14 cellular contexts compared by ENCODE assay signal in the genomic region with DNA sequence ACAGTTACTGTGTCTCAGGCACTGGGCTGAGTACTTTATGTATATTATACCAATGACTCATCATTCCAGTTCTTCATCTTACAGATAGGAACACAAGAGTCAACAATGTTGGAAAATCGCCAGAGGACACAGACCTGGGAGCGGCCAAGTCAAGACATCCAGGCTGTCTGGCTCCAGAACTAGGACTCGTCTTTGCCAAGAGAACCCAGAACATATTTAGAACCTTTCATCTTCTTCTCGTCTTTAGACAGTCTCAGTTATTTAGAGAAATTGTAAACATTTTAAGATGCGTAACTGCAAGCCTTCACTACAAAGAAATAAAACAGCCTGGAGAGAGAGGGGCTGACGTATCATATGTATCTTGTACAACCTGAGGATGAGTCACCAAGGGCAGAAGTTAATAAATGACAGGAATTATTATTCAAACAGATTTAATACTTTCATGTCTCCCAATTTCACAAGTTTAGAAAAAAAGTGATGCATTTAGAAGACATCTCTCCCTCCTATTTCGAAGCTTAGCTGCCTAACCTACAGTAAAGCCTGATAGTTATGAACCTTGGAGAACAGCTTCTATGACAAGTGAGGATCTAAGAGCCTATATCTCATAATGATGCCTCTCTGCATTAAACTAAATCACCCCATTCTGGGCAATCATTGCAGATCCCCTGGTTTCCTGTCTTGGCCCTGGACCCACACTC. TPM values are rescaled to one million over a fixed set of nuclear protein-coding genes. Genes with fewer than 3 reads are reported as not detected.
DNase-seq lines count a peak whose midpoint lies in the region; ATAC-seq and TF ChIP-seq lines count a peak whose summit lies in the region.
"Had no signal": no experiment of that assay in that cellular context is flagged by ENCODE, and none has a peak within 500 bp of the region (broad histone marks: within the 10 kb centered on the region; RNA-seq: fewer than 3 reads in every experiment).

No MANE protein-coding gene starts in this region.

- H3K4me1 ChIP-seq in adipocyte (ENCODE audit: control insufficient read depth, insufficient read depth, low read length) = peaks cover 36% of the 10 kb centered on the region
- H3K4me1 ChIP-seq in thoracic aorta (ENCODE audit: control insufficient read depth in 1 of 2, low read depth in 2 of 2) = peaks cover 48 to 84% of the 10 kb centered on the region in 2 donors
- H3K4me1 ChIP-seq in effector memory CD4-positive, alpha-beta T cell (ENCODE audit: control insufficient read depth, insufficient read depth, low read length, poor library complexity, severe bottlenecking) = no peaks in the 10 kb centered on the region

- no peak overlapping the region for H3K9ac ChIP-seq in adipocyte (ENCODE audit: low read length)

- H3K36me3 ChIP-seq in adipocyte (ENCODE audit: control insufficient read depth, insufficient read depth, low read length, severe bottlenecking) = no peaks in the 10 kb centered on the region
- no peaks in the 10 kb centered on the region for H3K36me3 ChIP-seq in thoracic aorta
- no peaks in the 10 kb centered on the region for H3K36me3 ChIP-seq in effector memory CD4-positive, alpha-beta T cell (ENCODE audit: control insufficient read depth, insufficient read depth, low read length)

- no peak for ATAC-seq in thoracic aorta (ENCODE audit: insufficient number of reproducible peaks, low FRiP score, low read depth)
- ATAC-seq in GM18511 (IDR thresholded peaks at IDR 0.05; ENCODE audit: unreplicated experiment) = no peak

- H3K27me3 ChIP-seq in adipocyte (replicated peaks; ENCODE audit: control insufficient read depth, insufficient read depth, low read length) (no peaks in the 10 kb centered on the region), thoracic aorta (replicated peaks; ENCODE audit: insufficient read depth) (no peaks in the 10 kb centered on the region)
- H3K27me3 ChIP-seq in effector memory CD4-positive, alpha-beta T cell (replicated peaks; ENCODE audit: control insufficient read depth, insufficient read depth, low read length, poor library complexity, severe bottlenecking) = no peaks in the 10 kb centered on the region

- peak overlapping the region; percentile 53 to 57 for H3K27ac ChIP-seq in thoracic aorta
- no peak overlapping the region for H3K27ac ChIP-seq in effector memory CD4-positive, alpha-beta T cell (ENCODE audit: insufficient read depth, low read length, poor library complexity, severe bottlenecking)
- H3K27ac ChIP-seq: dorsolateral prefrontal cortex had no signal

- TF ChIP-seq CTCF in HFF-Myc (IDR thresholded peaks at IDR 0.05; ENCODE audit: low read depth, low read length, missing control alignments) (no peak), thoracic aorta (IDR thresholded peaks at IDR 0.05) (no peak)

- H3K4me3 ChIP-seq in HFF-Myc (replicated peaks; ENCODE audit: low read depth, low read length) = no peak overlapping the region
- no peak overlapping the region for H3K4me3 ChIP-seq in adipocyte (ENCODE audit: low read length)
- no peak overlapping the region for H3K4me3 ChIP-seq in thoracic aorta
- H3K4me3 ChIP-seq in effector memory CD4-positive, alpha-beta T cell (ENCODE audit: insufficient read depth, low read depth, low read length, poor library complexity, severe bottlenecking) = no peak overlapping the region
- H3K4me3 ChIP-seq: dorsolateral prefrontal cortex had no signal

- H3K9me3 ChIP-seq in adipocyte (ENCODE audit: control insufficient read depth, low read length) (no peaks in the 10 kb centered on the region), thoracic aorta (no peaks in the 10 kb centered on the region)
- no peaks in the 10 kb centered on the region for H3K9me3 ChIP-seq in effector memory CD4-positive, alpha-beta T cell (ENCODE audit: control insufficient read depth, low read length)

- peak; percentile 9 for DNase-seq in HFF-Myc (ENCODE audit: extremely low read depth, low read depth)
- peak; percentile 4 for DNase-seq in adipocyte (ENCODE audit: low read depth)
- peak; percentile 90 for DNase-seq in iris pigment epithelial cell (ENCODE audit: low read depth)
- no peak for DNase-seq in thoracic aorta (ENCODE audit: low spot score)
- DNase-seq in stimulated activated CD4-positive, alpha-beta T cell treated with anti-CD3 and anti-CD28 coated beads, Interleukin-15, amount 100 ng/mL, for 24 hours = no peak
- no peak for DNase-seq in effector memory CD4-positive, alpha-beta T cell
- DNase-seq in dedifferentiated amniotic fluid mesenchymal stem cell (ENCODE audit: extremely low spot score) = no peak
- DNase-seq: activated effector memory CD4-positive, alpha-beta T cell treated with anti-CD3 and anti-CD28 coated beads, Interleukin-2, amount 50 U/mL, for 16 hours; DMS 273 treated with DMSO at 0.1 percent for 48 hours; dorsolateral prefrontal cortex; NCI-H2171; SHP77 treated with DMSO at 0.1 percent for 48 hours; stimulated activated naive CD4-positive, alpha-beta T cell treated with Interleukin-2 at 50 U/mL for 16 hours had no signal

RNA-seq across cellular contexts. Expression of a gene that starts 43.4 kb away (rescaled TPM):
- 100 to 1,000 TPM in 1 of 2 donors, 10 to 100 TPM in 1; 91.5 to 144 TPM for total RNA-seq in thoracic aorta

Comparison
In these comparisons a context has a peak if more than half of its experiments do, and no peak if none do; other contexts are left out.
1. DNase-seq: peak in HFF-Myc (single experiment), adipocyte (single experiment) and iris pigment epithelial cell (single experiment); none in thoracic aorta (single experiment), stimulated activated CD4-positive, alpha-beta T cell treated with anti-CD3 and anti-CD28 coated beads, Interleukin-15, amount 100 ng/mL, for 24 hours (single experiment), effector memory CD4-positive, alpha-beta T cell (0 of 3) and dedifferentiated amniotic fluid mesenchymal stem cell (single experiment).